Comparison of ENCODE assay signal across 21 cellular contexts in genomic region chr17:79350516-79350915, GRCh38.
"Had no signal": no experiment of that assay in that cellular context is flagged by ENCODE, and none has a peak within 500 bp of the region (broad histone marks: within the 10 kb centered on the region; RNA-seq: fewer than 3 reads in every experiment).

No MANE protein-coding gene starts in this region.

- DNase-seq: colonic mucosa; cortex of kidney; effector CD8-positive, alpha-beta T cell; effector memory CD8-positive, alpha-beta T cell; endodermal cell; foreskin keratinocyte; hippocampal formation; immature natural killer cell; islet precursor cell; left ventricle myocardium superior; lower lobe of right lung; mesenchymal stem cell; naive B cell had no signal

- H3K27ac ChIP-seq: colonic mucosa, esophagus muscularis mucosa, foreskin keratinocyte, gastroesophageal sphincter, heart left ventricle, left lung, lower lobe of right lung had no signal

- H3K4me3 ChIP-seq: colonic mucosa, esophagus muscularis mucosa, gastroesophageal sphincter, heart left ventricle, left lung, lower lobe of right lung, mucosa of descending colon had no signal

- H3K4me3 Mint-ChIP-seq: dendritic cell treated with granulocyte-macrophage colony-stimulating factor and Interleukin-4, amounts not matched to agents 40 ng/mL and 50 ng/mL, for 4 days; effector memory CD8-positive, alpha-beta T cell; endodermal cell; immature natural killer cell; mesothelial cell of epicardium; naive B cell had no signal

- H3K27ac Mint-ChIP-seq: dendritic cell treated with granulocyte-macrophage colony-stimulating factor and Interleukin-4, amounts not matched to agents 40 ng/mL and 50 ng/mL, for 4 days; effector memory CD8-positive, alpha-beta T cell; endodermal cell; immature natural killer cell; mesothelial cell of epicardium had no signal

- H3K36me3 Mint-ChIP-seq: immature natural killer cell, mesothelial cell of epicardium had no signal

- H3K36me3 ChIP-seq: colonic mucosa, esophagus muscularis mucosa, gastroesophageal sphincter, heart left ventricle, left lung, lower lobe of right lung had no signal

- H3K9me3 Mint-ChIP-seq: effector memory CD8-positive, alpha-beta T cell had no signal

- H3K4me1 Mint-ChIP-seq: endodermal cell, immature natural killer cell, mesothelial cell of epicardium had no signal

- H3K9me3 ChIP-seq: colonic mucosa, left lung, lower lobe of right lung, mucosa of descending colon had no signal

- H3K27me3 ChIP-seq: colonic mucosa had no signal

- H3K4me1 ChIP-seq: colonic mucosa, esophagus muscularis mucosa, foreskin keratinocyte, gastroesophageal sphincter, heart left ventricle, left lung, lower lobe of right lung had no signal

- ATAC-seq: effector memory CD8-positive, alpha-beta T cell; foreskin keratinocyte; gastroesophageal sphincter; heart left ventricle; left cardiac atrium; left lung; left ventricle myocardium superior; lower lobe of right lung; mucosa of descending colon had no signal
